Comparison of ENCODE assay signal across 3 cellular contexts in the genomic region with DNA sequence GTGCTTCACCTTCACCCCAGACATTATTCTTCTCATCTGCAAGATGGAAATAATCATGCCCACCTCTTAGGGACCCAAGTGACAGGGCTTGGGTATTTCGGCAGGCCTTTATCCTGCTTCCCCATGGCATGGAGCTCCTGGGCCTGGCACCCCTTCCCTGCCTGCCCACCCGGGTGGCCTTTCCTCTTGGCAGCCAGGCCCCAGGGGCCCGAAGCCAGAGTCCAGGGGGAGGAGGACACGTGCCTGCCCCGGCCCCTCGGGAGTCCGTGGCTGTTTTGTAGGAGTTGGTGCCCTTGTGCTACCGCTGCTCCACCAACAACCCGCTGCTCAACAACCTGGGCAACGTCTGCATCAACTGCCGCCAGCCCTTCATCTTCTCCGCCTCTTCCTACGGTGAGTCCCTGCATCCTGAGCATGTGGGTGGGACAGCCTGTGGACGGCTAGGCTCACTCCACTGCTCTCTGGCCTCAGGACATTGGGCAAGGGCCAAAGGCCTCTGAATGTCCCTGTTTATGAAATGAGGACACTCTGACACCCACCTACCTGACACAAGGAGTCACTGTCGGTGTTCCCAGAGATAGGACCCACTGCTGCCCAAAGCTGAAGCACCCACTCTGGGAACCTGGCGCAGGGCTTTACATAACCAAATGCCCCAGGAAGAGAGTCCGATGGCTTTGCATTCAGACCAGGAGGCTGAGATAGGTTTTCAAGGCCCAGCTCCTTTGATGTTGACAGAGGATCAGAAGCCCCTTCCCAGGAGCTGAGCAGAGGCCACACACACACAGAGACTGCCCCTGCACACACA. TPM values are rescaled to one million over a fixed set of nuclear protein-coding genes. Genes with fewer than 3 reads are reported as not detected.
"Had no signal": no experiment of that assay in that cellular context is flagged by ENCODE, and none has a peak within 500 bp of the region (broad histone marks: within the 10 kb centered on the region; RNA-seq: fewer than 3 reads in every experiment).

No MANE protein-coding gene starts in this region.

RNA-seq across cellular contexts. Expression of a gene that starts 34.5 kb away (rescaled TPM):
- total RNA-seq: ascending aorta, NCI-H460, SJSA1 had no signal
